Comparison of ENCODE assay signal across 26 cellular contexts in the genomic region with DNA sequence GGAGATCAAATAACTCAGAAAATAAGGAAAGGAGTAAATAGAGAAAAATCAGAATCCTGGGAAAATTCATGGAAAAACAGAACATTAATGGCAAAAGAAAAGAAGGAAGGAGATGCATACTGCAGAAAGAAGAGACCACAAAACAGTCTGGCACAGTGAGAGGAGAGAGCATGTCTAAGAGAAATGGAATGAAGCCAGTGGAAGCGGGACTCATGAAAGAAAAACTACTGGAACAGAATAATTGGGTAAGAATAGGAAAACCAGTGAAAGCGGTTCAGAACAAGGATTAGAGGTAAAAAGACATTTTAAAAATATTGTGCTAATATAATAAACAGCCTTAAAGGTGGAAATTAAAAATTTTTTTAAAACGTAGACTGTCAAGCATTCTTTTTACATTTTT.
DNase-seq lines count a peak whose midpoint lies in the region; ATAC-seq and TF ChIP-seq lines count a peak whose summit lies in the region.
"Had no signal": no experiment of that assay in that cellular context is flagged by ENCODE, and none has a peak within 500 bp of the region (broad histone marks: within the 10 kb centered on the region; RNA-seq: fewer than 3 reads in every experiment).

No MANE protein-coding gene starts in this region.

- TF ChIP-seq CTCF in body of pancreas (IDR thresholded peaks at IDR 0.05) = no peak

- peak overlapping the region; percentile 18; the same call in 1 of the 2 replicates for H3K4me3 ChIP-seq in ACC112 (ENCODE audit: low read depth, low read length)
- peak overlapping the region; percentile 46 for H3K4me3 ChIP-seq in GM23248
- no peak overlapping the region for H3K4me3 ChIP-seq in body of pancreas
- H3K4me3 ChIP-seq: cardiac muscle cell, esophagus muscularis mucosa, GM12878, K562, prostate gland had no signal

- H3K27ac ChIP-seq in ACC112 (ENCODE audit: low read depth, low read length) (peak overlapping the region; percentile 38), GM23248 (peak overlapping the region; percentile 53), body of pancreas (no peak overlapping the region)
- H3K27ac ChIP-seq: cardiac muscle cell, esophagus muscularis mucosa, prostate gland had no signal

- H3K9me3 ChIP-seq in GM23248 (ENCODE audit: low read depth) = no peaks in the 10 kb centered on the region
- no peaks in the 10 kb centered on the region for H3K9me3 ChIP-seq in body of pancreas
- H3K9me3 ChIP-seq: esophagus muscularis mucosa, prostate gland had no signal

- H3F3A ChIP-seq in GM23248 (ENCODE audit: insufficient read depth) = peaks cover 31% of the 10 kb centered on the region

- peak; percentile 92 for DNase-seq in GM23248
- DNase-seq in astrocyte of the hippocampus (ENCODE audit: low read depth, low spot score) = peak; percentile 82
- peak; percentile 75 for DNase-seq in iris pigment epithelial cell (ENCODE audit: low read depth)
- DNase-seq in pons (ENCODE audit: low spot score) = no peak
- no peak for DNase-seq in NCI-H1694 treated with DMSO at 0.1 percent for 48 hours (lab: John Stamatoyannopoulos, UW)
- DNase-seq in body of pancreas = no peak
- no peak for DNase-seq in H4 (ENCODE audit: low spot score)
- DNase-seq: activated B cell treated with CpG ODN at 0.5 μM for 24 hours; activated CD8-positive, alpha-beta T cell treated with anti-CD3 and anti-CD28 coated beads for 36 hours; activated naive CD4-positive, alpha-beta T cell treated with anti-CD3 and anti-CD28 coated beads, Interleukin-2, amount 50 U/mL, for 16 hours; activated T-cell treated with anti-CD3 and anti-CD28 coated beads, Interleukin-2, amount 50 U/mL, for 24 hours; effector CD4-positive, alpha-beta T cell; hypothalamus; mesendoderm; natural killer cell; NCI-H1048; NCI-H2081; NCI-H524 treated with DMSO at 0.1 percent for 48 hours; OCI-M1; T-helper 2 cell had no signal

- H3K9ac ChIP-seq in GM23248 = 0 out of 2 replicates have a peak overlapping the region, but pooled peaks have one; percentile 15

- no peak for ATAC-seq in body of pancreas
- ATAC-seq: activated CD8-positive, alpha-beta T cell treated with anti-CD3 and anti-CD28 coated beads for 36 hours; GM12878; K562; natural killer cell had no signal

- intact Hi-C loops in body of pancreas (cut with DNase I) = no loop called here

- in situ Hi-C loops in GM23248 (cut with MboI) = no loop called here

- peak overlapping the region; percentile 59 for H3K4me2 ChIP-seq in GM23248 (ENCODE audit: unreplicated experiment)

- H3K79me2 ChIP-seq in ACC112 (ENCODE audit: control insufficient read depth, insufficient read depth, low read length, unreplicated experiment) (no peaks in the 10 kb centered on the region), GM23248 (ENCODE audit: insufficient read depth) (no peaks in the 10 kb centered on the region)

- TF ChIP-seq POLR2A in body of pancreas (IDR thresholded peaks at IDR 0.05) = no peak

- H3K4me1 ChIP-seq in ACC112 (ENCODE audit: control insufficient read depth, insufficient read depth, low read length, unreplicated experiment) (peaks cover 18% of the 10 kb centered on the region), GM23248 (ENCODE audit: insufficient read depth) (peaks cover 33% of the 10 kb centered on the region), body of pancreas (no peaks in the 10 kb centered on the region)
- H3K4me1 ChIP-seq: prostate gland had no signal

- H4K20me1 ChIP-seq in GM23248 (ENCODE audit: insufficient read depth) = no peaks in the 10 kb centered on the region

- H3K27me3 ChIP-seq in ACC112 (ENCODE audit: insufficient read depth, low read length) = no peaks in the 10 kb centered on the region
- no peaks in the 10 kb centered on the region for H3K27me3 ChIP-seq in GM23248 (replicated peaks; ENCODE audit: insufficient read depth)
- H3K27me3 ChIP-seq in body of pancreas = no peaks in the 10 kb centered on the region
- H3K27me3 ChIP-seq: esophagus muscularis mucosa had no signal

- WGBS in GM23248 (ENCODE audit: low coverage in 1 of 2, low lambda C conversion rate in 2 of 2, missing lambda C conversion rate in 2 of 2), 2 experiments = 0 to 2% methylated on average over 3 of the region's 3 CpGs
- WGBS in body of pancreas, 2 donors = 42 to 60% methylated on average over 3 of the region's 3 CpGs

- peak overlapping the region; percentile 44 for H2AFZ ChIP-seq in ACC112 (ENCODE audit: low read length, unreplicated experiment)
- peak overlapping the region; percentile 18; the same call in 1 of the 2 replicates for H2AFZ ChIP-seq in GM23248

- H3K36me3 ChIP-seq in ACC112 (ENCODE audit: insufficient read depth, low read length) = no peaks in the 10 kb centered on the region
- no peaks in the 10 kb centered on the region for H3K36me3 ChIP-seq in GM23248 (ENCODE audit: low read depth)
- H3K36me3 ChIP-seq in body of pancreas (replicated peaks in 1 of 2; ENCODE audit: insufficient read depth in 1 of 2, low read depth in 2 of 2) = no peaks in the 10 kb centered on the region
- H3K36me3 ChIP-seq: cardiac muscle cell, esophagus muscularis mucosa, prostate gland had no signal

- H3K9me2 ChIP-seq in GM23248 (ENCODE audit: insufficient read depth) = no peaks in the 10 kb centered on the region

Comparison
In these comparisons a context has a peak if more than half of its experiments do, and no peak if none do; other contexts are left out.
1. H3K27ac ChIP-seq: peak in ACC112 (single experiment) and GM23248 (single experiment); none in body of pancreas (0 of 4).
2. H3K4me3 ChIP-seq: peak in ACC112 (single experiment) and GM23248 (single experiment); none in body of pancreas (0 of 2).
3. DNase-seq: peak in GM23248 (single experiment), astrocyte of the hippocampus (single experiment) and iris pigment epithelial cell (single experiment); none in pons (single experiment), NCI-H1694 treated with DMSO at 0.1 percent for 48 hours (single experiment), body of pancreas (0 of 4) and H4 (single experiment).